In genomic region chr1:244010191-244010590, GRCh38 we compare ENCODE assay signal across 12 cellular contexts. TPM values are rescaled to one million over a fixed set of nuclear protein-coding genes. Genes with fewer than 3 reads are reported as not detected.
DNase-seq lines count a peak whose midpoint lies in the region; ATAC-seq and TF ChIP-seq lines count a peak whose summit lies in the region.
"Had no signal": no experiment of that assay in that cellular context is flagged by ENCODE, and none has a peak within 500 bp of the region (broad histone marks: within the 10 kb centered on the region; RNA-seq: fewer than 3 reads in every experiment).

No MANE protein-coding gene starts in this region.

- H3K4me2 ChIP-seq in HCT116 (ENCODE audit: low read length): no peak overlapping the region
- H3K4me2 ChIP-seq: KMS-11 had no signal

- intact Hi-C loops in HCT116 (cut with micrococcal nuclease): loop anchor here (10.0 kb wide), 1 partner anchor 265 kb away; no protein-coding TSS in a partner anchor
- intact Hi-C loops in CD14-positive monocyte (cut with micrococcal nuclease): no loop called here

- no peak overlapping the region for H2AFZ ChIP-seq in HCT116 (ENCODE audit: low read depth, low read length, poor library complexity, severe bottlenecking)

- H3K4me3 ChIP-seq in AG04449 (ENCODE audit: low read depth, low read length): no peak overlapping the region
- H3K4me3 ChIP-seq in HCT116 (replicated peaks in 1 of 2; ENCODE audit: low read depth in 1 of 2, low read length in 2 of 2): no peak overlapping the region
- H3K4me3 ChIP-seq: prostate gland had no signal

- peak; percentile 9 for TF ChIP-seq CTCF in AG04449 (IDR thresholded peaks at IDR 0.05; ENCODE audit: insufficient read depth, low read length, missing control alignments)
- no peak for TF ChIP-seq CTCF in HCT116 (IDR thresholded peaks at IDR 0.05 in 2 of 3, conservative IDR thresholded peaks at IDR 0.05 in 1 of 3; ENCODE audit: borderline replicate concordance in 1 of 3, insufficient read depth in 1 of 3, low read depth in 2 of 3, low read length in 2 of 3)
- TF ChIP-seq CTCF in endothelial cell (IDR thresholded peaks at IDR 0.05; ENCODE audit: unreplicated experiment): no peak
- no peak for TF ChIP-seq CTCF in CD14-positive monocyte (IDR thresholded peaks at IDR 0.05)

- H3K27me3 Mint-ChIP-seq in naive thymus-derived CD8-positive, alpha-beta T cell: peaks cover 0 to 5% (median 2%) of the 10 kb centered on the region in 5 donors
- H3K27me3 Mint-ChIP-seq in endothelial cell (ENCODE audit: unreplicated experiment) (peaks cover 4% of the 10 kb centered on the region), CD14-positive monocyte (ENCODE audit: low read depth in 3 of 3) (peaks cover 0 to 2% (median 2%) of the 10 kb centered on the region in 3 donors)

- H3K9me3 ChIP-seq in HCT116 (ENCODE audit: control insufficient read depth in 1 of 2, insufficient read depth in 1 of 2, low read depth in 1 of 2, low read length in 2 of 2): no peaks in the 10 kb centered on the region
- H3K9me3 ChIP-seq: prostate gland had no signal

- H3K4me1 Mint-ChIP-seq in naive thymus-derived CD8-positive, alpha-beta T cell: peaks cover 0 to 5% (median 0%) of the 10 kb centered on the region in 4 donors
- H3K4me1 Mint-ChIP-seq in endothelial cell (ENCODE audit: unreplicated experiment): peaks cover 2% of the 10 kb centered on the region
- H3K4me1 Mint-ChIP-seq in CD14-positive monocyte: peaks cover 14% of the 10 kb centered on the region

- no peak overlapping the region for H3K9ac ChIP-seq in HCT116 (ENCODE audit: low read length)
- H3K9ac ChIP-seq: KMS-11 had no signal

- no peaks in the 10 kb centered on the region for H3K36me3 ChIP-seq in HCT116 (ENCODE audit: control insufficient read depth in 1 of 2, insufficient read depth in 2 of 2, low read length in 2 of 2)
- H3K36me3 ChIP-seq: prostate gland had no signal

- H3K79me2 ChIP-seq in HCT116 (ENCODE audit: insufficient read depth, low read length): no peaks in the 10 kb centered on the region

- no peaks in the 10 kb centered on the region for H3K9me3 Mint-ChIP-seq in naive thymus-derived CD8-positive, alpha-beta T cell
- no peaks in the 10 kb centered on the region for H3K9me3 Mint-ChIP-seq in endothelial cell (ENCODE audit: unreplicated experiment)
- H3K9me3 Mint-ChIP-seq in CD14-positive monocyte: no peaks in the 10 kb centered on the region

- CTCF ChIA-PET in AG04449 (lab: Yijun Ruan, JAX) (interaction anchor here (0.8 kb wide), 1 partner anchor 13 kb away, joined by 3 read pairs; no protein-coding TSS in a partner anchor), HCT116 (lab: Charles Lee) (no interaction called here)

- no peaks in the 10 kb centered on the region for H4K20me1 ChIP-seq in HCT116 (ENCODE audit: insufficient read depth)

- no peak for TF ChIP-seq RAD21 in HCT116 (IDR thresholded peaks at IDR 0.05; ENCODE audit: low read depth)

- H3K27ac ChIP-seq in HCT116 (ENCODE audit: low read depth, low read length): no peak overlapping the region
- H3K27ac ChIP-seq: KMS-11, prostate gland had no signal

- POLR2A ChIA-PET in AG04449 (lab: Yijun Ruan, JAX) (no interaction called here), HCT116 (lab: Charles Lee) (no interaction called here)
- POLR2A ChIA-PET in naive thymus-derived CD8-positive, alpha-beta T cell (lab: Charles Lee): no interaction called here

- BruUV-seq in HCT116 (replicated peaks; lab: Mats Ljungman, UMichigan): no TSS peak

- H3K4me1 ChIP-seq in HCT116 (ENCODE audit: control insufficient read depth in 1 of 2, insufficient read depth in 2 of 2, low read length in 2 of 2): no peaks in the 10 kb centered on the region
- H3K4me1 ChIP-seq: prostate gland had no signal

- peak; percentile 77 for ATAC-seq in HCT116
- peak; percentile 49 for ATAC-seq in naive thymus-derived CD8-positive, alpha-beta T cell
- no peak for ATAC-seq in GM21529 (IDR thresholded peaks at IDR 0.05; ENCODE audit: unreplicated experiment)

- RAD21 ChIA-PET in HCT116 (lab: Charles Lee; ENCODE audit: low non-redundant PET in 1 of 2, low total read pairs in 2 of 2, uncharacterized antibody in 2 of 2, unreplicated experiment in 2 of 2): no interaction called here

- no peaks in the 10 kb centered on the region for H3K36me3 Mint-ChIP-seq in naive thymus-derived CD8-positive, alpha-beta T cell
- no peaks in the 10 kb centered on the region for H3K36me3 Mint-ChIP-seq in endothelial cell (ENCODE audit: low read depth, unreplicated experiment)
- H3K36me3 Mint-ChIP-seq in CD14-positive monocyte: no peaks in the 10 kb centered on the region

- H3K9me2 ChIP-seq in HCT116 (ENCODE audit: insufficient read depth): no peaks in the 10 kb centered on the region

- TF ChIP-seq POLR2A in HCT116 (IDR thresholded peaks at IDR 0.05; ENCODE audit: borderline replicate concordance, extremely low read depth, insufficient read depth, insufficient read length): no peak

- no peak for DNase-seq in AG04449 (ENCODE audit: low read depth, low spot score)
- no peak for DNase-seq in HCT116 (ENCODE audit: low read depth, low spot score)
- DNase-seq in activated T-cell treated with anti-CD3 and anti-CD28 coated beads for 48 hours (ENCODE audit: low read depth): peak; percentile 40
- DNase-seq in naive thymus-derived CD8-positive, alpha-beta T cell: peak in 1 of 10 donors; percentile 3
- no peak for DNase-seq in NCI-H2107 (lab: John Stamatoyannopoulos, UW)
- DNase-seq in endothelial cell (ENCODE audit: low spot score): no peak
- no peak for DNase-seq in CD14-positive monocyte (ENCODE audit: low spot score)
- DNase-seq: amniotic stem cell, SIG-M5 had no signal

- peaks cover 40% of the 10 kb centered on the region for H3K27me3 ChIP-seq in HCT116 (ENCODE audit: insufficient read depth, low read length)

- H3K27ac Mint-ChIP-seq in naive thymus-derived CD8-positive, alpha-beta T cell: no peak overlapping the region
- H3K27ac Mint-ChIP-seq in endothelial cell (ENCODE audit: unreplicated experiment): no peak overlapping the region
- peak overlapping the region in 1 of 7 donors; percentile 83 for H3K27ac Mint-ChIP-seq in CD14-positive monocyte

- no peak overlapping the region for H3K4me3 Mint-ChIP-seq in naive thymus-derived CD8-positive, alpha-beta T cell
- H3K4me3 Mint-ChIP-seq in endothelial cell (ENCODE audit: unreplicated experiment) (no peak overlapping the region), CD14-positive monocyte (no peak overlapping the region)

TF ChIP-seq in HCT116, 20 proteins besides CTCF, POLR2A, EP300 and RAD21:
- TF ChIP-seq ATF3 (IDR thresholded peaks at IDR 0.05) (no peak), YY1 (IDR thresholded peaks at IDR 0.05; ENCODE audit: extremely low read depth, insufficient replicate concordance, low read depth, low read length) (no peak), CBX3 (IDR thresholded peaks at IDR 0.05; ENCODE audit: low read depth) (no peak), SIN3A (IDR thresholded peaks at IDR 0.05; ENCODE audit: low read depth) (no peak), SP1 (IDR thresholded peaks at IDR 0.05; ENCODE audit: low read depth) (no peak), SRF (IDR thresholded peaks at IDR 0.05; ENCODE audit: low read depth) (no peak), ELF1 (IDR thresholded peaks at IDR 0.05; ENCODE audit: borderline replicate concordance, low read depth) (no peak), ZFX (IDR thresholded peaks at IDR 0.05) (no peak), TCF7L2 (IDR thresholded peaks at IDR 0.05; ENCODE audit: borderline replicate concordance, extremely low read depth, insufficient read depth, insufficient read length) (no peak), JUND (IDR thresholded peaks at IDR 0.05) (no peak), EZH2 (IDR thresholded peaks at IDR 0.05) (no peak), FOSL1 (IDR thresholded peaks at IDR 0.05; ENCODE audit: low read depth) (no peak), POLR2AphosphoS5 (IDR thresholded peaks at IDR 0.05; ENCODE audit: low read depth, low read length) (no peak)
- TF ChIP-seq, protein P1, sequence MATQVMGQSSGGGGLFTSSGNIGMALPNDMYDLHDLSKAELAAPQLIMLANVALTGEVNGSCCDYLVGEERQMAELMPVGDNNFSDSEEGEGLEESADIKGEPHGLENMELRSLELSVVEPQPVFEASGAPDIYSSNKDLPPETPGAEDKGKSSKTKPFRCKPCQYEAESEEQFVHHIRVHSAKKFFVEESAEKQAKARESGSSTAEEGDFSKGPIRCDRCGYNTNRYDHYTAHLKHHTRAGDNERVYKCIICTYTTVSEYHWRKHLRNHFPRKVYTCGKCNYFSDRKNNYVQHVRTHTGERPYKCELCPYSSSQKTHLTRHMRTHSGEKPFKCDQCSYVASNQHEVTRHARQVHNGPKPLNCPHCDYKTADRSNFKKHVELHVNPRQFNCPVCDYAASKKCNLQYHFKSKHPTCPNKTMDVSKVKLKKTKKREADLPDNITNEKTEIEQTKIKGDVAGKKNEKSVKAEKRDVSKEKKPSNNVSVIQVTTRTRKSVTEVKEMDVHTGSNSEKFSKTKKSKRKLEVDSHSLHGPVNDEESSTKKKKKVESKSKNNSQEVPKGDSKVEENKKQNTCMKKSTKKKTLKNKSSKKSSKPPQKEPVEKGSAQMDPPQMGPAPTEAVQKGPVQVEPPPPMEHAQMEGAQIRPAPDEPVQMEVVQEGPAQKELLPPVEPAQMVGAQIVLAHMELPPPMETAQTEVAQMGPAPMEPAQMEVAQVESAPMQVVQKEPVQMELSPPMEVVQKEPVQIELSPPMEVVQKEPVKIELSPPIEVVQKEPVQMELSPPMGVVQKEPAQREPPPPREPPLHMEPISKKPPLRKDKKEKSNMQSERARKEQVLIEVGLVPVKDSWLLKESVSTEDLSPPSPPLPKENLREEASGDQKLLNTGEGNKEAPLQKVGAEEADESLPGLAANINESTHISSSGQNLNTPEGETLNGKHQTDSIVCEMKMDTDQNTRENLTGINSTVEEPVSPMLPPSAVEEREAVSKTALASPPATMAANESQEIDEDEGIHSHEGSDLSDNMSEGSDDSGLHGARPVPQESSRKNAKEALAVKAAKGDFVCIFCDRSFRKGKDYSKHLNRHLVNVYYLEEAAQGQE (IDR thresholded peaks at IDR 0.05; ENCODE audit: low read depth): no peak

RNA-seq across cellular contexts. Expression of gene ZBTB18, which starts 40.9 kb away (rescaled TPM):
- total RNA-seq in HCT116 (2021; ENCODE audit: unreplicated experiment) (1.8 TPM), endothelial cell (ENCODE audit: unreplicated experiment) (21.7 TPM)
- polyA plus RNA-seq in HCT116 (2012): 1.3 and 1.6 TPM in 2 replicates
- 10 to 100 TPM; 69.5 to 71.8 TPM for total RNA-seq in naive thymus-derived CD8-positive, alpha-beta T cell
- 1 to 10 TPM; 2.7 to 5.0 (median 4.3) TPM for polyA plus RNA-seq in naive thymus-derived CD8-positive, alpha-beta T cell
- polyA plus RNA-seq in CD14-positive monocyte: 1 to 10 TPM; 3.0 to 3.6 TPM
